25 cellular contexts compared by ENCODE assay signal in the genomic region with DNA sequence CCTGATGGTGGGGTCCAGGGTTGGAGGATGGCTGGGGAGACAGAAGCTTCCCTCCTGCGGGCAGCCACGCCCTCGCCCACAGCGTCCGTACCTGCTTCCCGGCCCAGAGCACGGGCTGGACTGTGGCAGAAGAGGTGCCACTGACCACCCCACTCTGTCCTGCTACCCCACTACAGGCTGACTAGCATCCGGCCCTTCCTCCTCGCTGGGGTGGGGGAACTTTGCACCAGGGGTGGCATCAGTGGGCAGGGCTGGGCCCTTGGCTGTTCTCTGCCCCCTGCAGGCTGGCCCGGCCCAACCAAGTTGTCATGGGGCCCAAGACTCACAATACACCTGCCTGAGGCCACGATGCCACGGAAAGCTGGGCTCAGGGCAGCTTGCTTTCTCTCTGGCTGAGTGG.
DNase-seq lines count a peak whose midpoint lies in the region; ATAC-seq and TF ChIP-seq lines count a peak whose summit lies in the region.
"Had no signal": no experiment of that assay in that cellular context is flagged by ENCODE, and none has a peak within 500 bp of the region (broad histone marks: within the 10 kb centered on the region; RNA-seq: fewer than 3 reads in every experiment).

No MANE protein-coding gene starts in this region.

- H3K4me1 ChIP-seq in mucosa of descending colon (ENCODE audit: low read depth) (no peaks in the 10 kb centered on the region), gastrocnemius medialis (no peaks in the 10 kb centered on the region), MM.1S (ENCODE audit: low read length) (no peaks in the 10 kb centered on the region)
- H3K4me1 ChIP-seq: pancreas, Peyer's patch had no signal

- H3K79me2 ChIP-seq in MM.1S (ENCODE audit: low read length): no peaks in the 10 kb centered on the region

- H3K27me3 Mint-ChIP-seq in HFFc6 (ENCODE audit: insufficient read depth): peaks cover 8% of the 10 kb centered on the region
- H3K27me3 Mint-ChIP-seq: activated naive CD8-positive, alpha-beta T cell treated with anti-CD3 and anti-CD28 coated beads, Interleukin-2, amount 10 ng/mL, durations not matched to agents 7 days and 5 days; CD4-positive, alpha-beta T cell; stimulated activated naive CD8-positive, alpha-beta T cell treated with anti-CD3 and anti-CD28 coated beads, Interleukin-15, Interleukin-2, amounts not matched to agents 100 ng/mL and 50 ng/mL, for 24 hours had no signal

- 0 out of 2 replicates have a peak, but pooled peaks have one; percentile 7 for TF ChIP-seq CTCF in GM12874 (IDR thresholded peaks at IDR 0.05; ENCODE audit: insufficient read depth, low read depth, low read length)
- TF ChIP-seq CTCF in mucosa of descending colon (IDR thresholded peaks at IDR 0.05): no peak
- TF ChIP-seq CTCF in gastrocnemius medialis (IDR thresholded peaks at IDR 0.05 in 4 of 5, conservative IDR thresholded peaks at IDR 0.05 in 1 of 5): no peak
- TF ChIP-seq CTCF in MM.1S (IDR thresholded peaks at IDR 0.05; ENCODE audit: low read length): no peak
- no peak for TF ChIP-seq CTCF in HFFc6 (IDR thresholded peaks at IDR 0.05)

- no peak overlapping the region for H2AFZ ChIP-seq in MM.1S (ENCODE audit: low read length)

- no peak overlapping the region for H3K27ac Mint-ChIP-seq in HFFc6
- H3K27ac Mint-ChIP-seq: activated naive CD8-positive, alpha-beta T cell treated with anti-CD3 and anti-CD28 coated beads, Interleukin-2, amount 10 ng/mL, durations not matched to agents 7 days and 5 days; CD4-positive, alpha-beta T cell; stimulated activated naive CD8-positive, alpha-beta T cell treated with anti-CD3 and anti-CD28 coated beads, Interleukin-15, Interleukin-2, amounts not matched to agents 100 ng/mL and 50 ng/mL, for 24 hours had no signal

- no peaks in the 10 kb centered on the region for H3F3A ChIP-seq in MM.1S (ENCODE audit: insufficient read depth, low read length)

- H3K9me3 Mint-ChIP-seq in HFFc6: no peaks in the 10 kb centered on the region
- H3K9me3 Mint-ChIP-seq: activated naive CD8-positive, alpha-beta T cell treated with anti-CD3 and anti-CD28 coated beads, Interleukin-2, amount 10 ng/mL, durations not matched to agents 7 days and 5 days; CD4-positive, alpha-beta T cell; stimulated activated naive CD8-positive, alpha-beta T cell treated with anti-CD3 and anti-CD28 coated beads, Interleukin-15, Interleukin-2, amounts not matched to agents 100 ng/mL and 50 ng/mL, for 24 hours had no signal

- DNase-seq in NCI-H82 (lab: John Stamatoyannopoulos, UW) (peak; percentile 26), NCI-H82 treated with DMSO at 0.1 percent for 48 hours (lab: John Stamatoyannopoulos, UW; ENCODE audit: unreplicated experiment) (no peak), SK-MEL-5 (ENCODE audit: low read depth, low spot score) (peak; percentile 5), mucosa of descending colon (no peak), gastrocnemius medialis (no peak), MM.1S (no peak), HFFc6 (no peak)
- DNase-seq: activated CD4-positive, alpha-beta T cell treated with anti-CD3 and anti-CD28 coated beads for 4 hours; activated CD8-positive, alpha-beta memory T cell treated with anti-CD3 and anti-CD28 coated beads for 24 hours; activated naive CD8-positive, alpha-beta T cell treated with anti-CD3 and anti-CD28 coated beads, Interleukin-2, amount 10 ng/mL, durations not matched to agents 7 days and 5 days; activated T-cell treated with anti-CD3 and anti-CD28 coated beads for 4 hours; aorta; CD4-positive, alpha-beta T cell; NCI-H1092 treated with DMSO at 0.1 percent for 48 hours; NCI-H1694 treated with DMSO at 0.1 percent for 48 hours; NCI-H446 treated with DMSO at 0.1 percent for 48 hours; pancreas; Peyer's patch; retina; SHP77 had no signal

- H3K4me3 ChIP-seq in mucosa of descending colon (no peak overlapping the region), gastrocnemius medialis (no peak overlapping the region), MM.1S (ENCODE audit: low read length) (no peak overlapping the region)
- H3K4me3 ChIP-seq: pancreas, Peyer's patch, skin epidermis, thoracic aorta had no signal

- no peak overlapping the region for H3K4me2 ChIP-seq in MM.1S (ENCODE audit: low read depth, low read length)

- H3K36me3 ChIP-seq in mucosa of descending colon (ENCODE audit: low read depth): no peaks in the 10 kb centered on the region
- no peaks in the 10 kb centered on the region for H3K36me3 ChIP-seq in gastrocnemius medialis
- H3K36me3 ChIP-seq in MM.1S (replicated peaks; ENCODE audit: insufficient read depth, low read length): no peaks in the 10 kb centered on the region

- H3K36me3 Mint-ChIP-seq in HFFc6 (ENCODE audit: low read depth): no peaks in the 10 kb centered on the region; the same call in 1 of the 2 replicates
- H3K36me3 Mint-ChIP-seq: activated naive CD8-positive, alpha-beta T cell treated with anti-CD3 and anti-CD28 coated beads, Interleukin-2, amount 10 ng/mL, durations not matched to agents 7 days and 5 days had no signal

- H3K9ac ChIP-seq in MM.1S (ENCODE audit: low read length): no peak overlapping the region

- no peak overlapping the region for H3K4me3 Mint-ChIP-seq in HFFc6
- H3K4me3 Mint-ChIP-seq: activated naive CD8-positive, alpha-beta T cell treated with anti-CD3 and anti-CD28 coated beads, Interleukin-2, amount 10 ng/mL, durations not matched to agents 7 days and 5 days; CD4-positive, alpha-beta T cell; stimulated activated naive CD8-positive, alpha-beta T cell treated with anti-CD3 and anti-CD28 coated beads, Interleukin-15, Interleukin-2, amounts not matched to agents 100 ng/mL and 50 ng/mL, for 24 hours had no signal

- H3K27me3 ChIP-seq in gastrocnemius medialis: peaks cover 9 to 39% (median 31%) of the 10 kb centered on the region in 3 donors
- H3K27me3 ChIP-seq in MM.1S (replicated peaks; ENCODE audit: insufficient read depth, low read length): peaks cover 17% of the 10 kb centered on the region
- H3K27me3 ChIP-seq: pancreas, Peyer's patch had no signal

- in situ Hi-C loops in SK-MEL-5 (cut with HindIII; ENCODE audit: low pct_unique_long_range_greater_than_20kb, low sequenced_read_pairs) (no loop called here), gastrocnemius medialis (cut with MboI; ENCODE audit: low sequenced_read_pairs in 4 of 4) (no loop called here)

- H3K9me3 ChIP-seq in mucosa of descending colon (no peaks in the 10 kb centered on the region), gastrocnemius medialis (no peaks in the 10 kb centered on the region), MM.1S (replicated peaks; ENCODE audit: insufficient read depth, low read length) (no peaks in the 10 kb centered on the region)
- H3K9me3 ChIP-seq: pancreas, Peyer's patch, thoracic aorta had no signal

- no peaks in the 10 kb centered on the region for H3K9me2 ChIP-seq in MM.1S (replicated peaks; ENCODE audit: insufficient read depth, low read length)

- H3K27ac ChIP-seq in gastrocnemius medialis: no peak overlapping the region
- no peak overlapping the region for H3K27ac ChIP-seq in MM.1S (ENCODE audit: low read length)
- H3K27ac ChIP-seq: pancreas, Peyer's patch, skin epidermis, thoracic aorta, VCaP had no signal

- H3K4me1 Mint-ChIP-seq in HFFc6 (ENCODE audit: low read depth): no peaks in the 10 kb centered on the region
- H3K4me1 Mint-ChIP-seq: activated naive CD8-positive, alpha-beta T cell treated with anti-CD3 and anti-CD28 coated beads, Interleukin-2, amount 10 ng/mL, durations not matched to agents 7 days and 5 days had no signal

- ATAC-seq in mucosa of descending colon (peak; percentile 21), gastrocnemius medialis (no peak)

- intact Hi-C loops in mucosa of descending colon (cut with DNase I, micrococcal nuclease) (no loop called here), gastrocnemius medialis (cut with DNase I; ENCODE audit: low total_unique reads) (no loop called here)

- no peaks in the 10 kb centered on the region for H4K20me1 ChIP-seq in MM.1S (ENCODE audit: insufficient read depth, low read length)

- TF ChIP-seq POLR2A in gastrocnemius medialis (IDR thresholded peaks at IDR 0.05): no peak

Comparison
In these comparisons a context has a peak if more than half of its experiments do, and no peak if none do; other contexts are left out.
1. DNase-seq: peak in NCI-H82 (single experiment) and SK-MEL-5 (single experiment); none in NCI-H82 treated with DMSO at 0.1 percent for 48 hours (single experiment), mucosa of descending colon (0 of 3), gastrocnemius medialis (0 of 2), MM.1S (single experiment) and HFFc6 (single experiment).